ENCODE assay signal across 19 cellular contexts in the genomic region with DNA sequence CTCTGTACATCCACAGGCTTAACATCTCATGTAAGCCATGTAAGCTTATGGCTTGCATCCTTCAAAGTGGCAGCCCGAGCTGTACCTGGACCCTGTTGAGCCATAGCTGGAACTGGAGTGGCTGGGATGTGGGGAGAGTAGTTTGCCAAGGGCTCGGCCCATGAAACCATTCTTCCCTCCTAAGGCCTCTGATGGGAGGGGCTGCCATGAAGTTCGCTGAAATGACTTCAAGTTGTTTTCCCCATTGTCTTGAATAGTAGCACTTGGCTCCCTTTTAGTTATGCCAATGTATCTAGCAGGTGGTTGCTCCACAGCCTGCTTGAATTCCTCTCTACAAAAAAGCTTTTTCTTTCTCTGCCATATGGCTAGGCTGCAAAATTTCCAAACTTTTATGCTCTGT. TPM values are rescaled to one million over a fixed set of nuclear protein-coding genes. Genes with fewer than 3 reads are reported as not detected.
DNase-seq lines count a peak whose midpoint lies in the region; ATAC-seq and TF ChIP-seq lines count a peak whose summit lies in the region.
"Had no signal": no experiment of that assay in that cellular context is flagged by ENCODE, and none has a peak within 500 bp of the region (broad histone marks: within the 10 kb centered on the region; RNA-seq: fewer than 3 reads in every experiment).

No MANE protein-coding gene starts in this region.

- CTCF ChIA-PET in WTC11 (lab: Charles Lee): no interaction called here

- POLR2A ChIA-PET in WTC11 (lab: Charles Lee): no interaction called here

- H3K4me3 ChIP-seq in GM23338 (no peak overlapping the region), HUES48 (ENCODE audit: low read depth, low read length) (no peak overlapping the region; the same call in 1 of the 2 replicates)
- H3K4me3 ChIP-seq: BLaER1 had no signal

- H2AFZ ChIP-seq in GM23338: no peak overlapping the region

- ATAC-seq in GM23338: peak; percentile 53
- ATAC-seq in WTC11: peak; percentile 72
- no peak for ATAC-seq in GM21737 (IDR thresholded peaks at IDR 0.05; ENCODE audit: unreplicated experiment)
- ATAC-seq: CD8-positive, alpha-beta T cell had no signal

- H3K9ac ChIP-seq in HUES48 (ENCODE audit: low read depth, low read length): peak overlapping the region; percentile 28; the same call in 1 of the 2 replicates
- H3K9ac ChIP-seq: BLaER1 had no signal

- H3K79me2 ChIP-seq in GM23338 (replicated peaks; ENCODE audit: insufficient read depth): no peaks in the 10 kb centered on the region

- H3K27ac Mint-ChIP-seq in GM23338 (no peak overlapping the region), WTC11 (no peak overlapping the region)
- H3K27ac Mint-ChIP-seq: CD4-positive, CD25-positive, alpha-beta regulatory T cell; CD8-positive, alpha-beta T cell had no signal

- H3K4me1 Mint-ChIP-seq in GM23338: peaks cover 27% of the 10 kb centered on the region
- H3K4me1 Mint-ChIP-seq in WTC11: peaks cover 37% of the 10 kb centered on the region

- H3K4me3 Mint-ChIP-seq in GM23338 (no peak overlapping the region), WTC11 (no peak overlapping the region)
- H3K4me3 Mint-ChIP-seq: CD14-positive monocyte; CD8-positive, alpha-beta T cell had no signal

- H3K4me2 ChIP-seq in GM23338: no peak overlapping the region
- H3K4me2 ChIP-seq: BLaER1 had no signal

- H3K9me3 Mint-ChIP-seq in GM23338: peaks cover 7% of the 10 kb centered on the region
- H3K9me3 Mint-ChIP-seq in WTC11: peaks cover 25% of the 10 kb centered on the region

- H3K27me3 Mint-ChIP-seq in GM23338 (ENCODE audit: insufficient read depth, low read depth, poor library complexity) (peaks cover 2% of the 10 kb centered on the region), WTC11 (ENCODE audit: low read depth) (no peaks in the 10 kb centered on the region)

- H4K20me1 ChIP-seq in GM23338 (replicated peaks; ENCODE audit: insufficient read depth): no peaks in the 10 kb centered on the region
- H4K20me1 ChIP-seq: BLaER1 had no signal

- no peaks in the 10 kb centered on the region for H3F3A ChIP-seq in GM23338 (replicated peaks; ENCODE audit: low read depth)

- peaks cover 7% of the 10 kb centered on the region; the same call in 1 of the 2 replicates for H3K9me2 ChIP-seq in GM23338 (ENCODE audit: insufficient read depth)

- peaks cover 13% of the 10 kb centered on the region; the same call in 1 of the 2 replicates for H3K4me1 ChIP-seq in GM23338 (ENCODE audit: insufficient read depth)
- H3K4me1 ChIP-seq in HUES48 (ENCODE audit: control insufficient read depth, insufficient read depth, low read length): peaks cover 8% of the 10 kb centered on the region; the same call in 1 of the 2 replicates
- H3K4me1 ChIP-seq: BE2C had no signal

- H3K36me3 ChIP-seq in GM23338 (ENCODE audit: insufficient read depth): no peaks in the 10 kb centered on the region
- no peaks in the 10 kb centered on the region for H3K36me3 ChIP-seq in HUES48 (ENCODE audit: control insufficient read depth, insufficient read depth, low read length)
- H3K36me3 ChIP-seq: BE2C, BLaER1 had no signal

- TF ChIP-seq CTCF in GM23338 (conservative IDR thresholded peaks at IDR 0.05; ENCODE audit: low read depth in 2 of 2) (no peak), WTC11 (IDR thresholded peaks at IDR 0.05) (no peak)

- H3K27me3 ChIP-seq in GM23338 (ENCODE audit: insufficient read depth) (no peaks in the 10 kb centered on the region), HUES48 (ENCODE audit: control insufficient read depth, insufficient read depth, low read length) (no peaks in the 10 kb centered on the region)
- H3K27me3 ChIP-seq: BE2C, BLaER1 had no signal

- DNase-seq in GM23338 (ENCODE audit: low spot score) (peak; percentile 34), WTC11 (ENCODE audit: low spot score) (no peak), iPS-NIHi11 (ENCODE audit: low spot score) (no peak), RPMI8226 (no peak)
- DNase-seq in effector CD4-positive, alpha-beta T cell: no peak
- DNase-seq: 8988T; ACHN; BE2C; C1 segment of cervical spinal cord; Caco-2; Calu3; CD4-positive, CD25-positive, alpha-beta regulatory T cell; CD8-positive, alpha-beta T cell; DMS79 treated with DMSO at 0.1 percent for 48 hours; GF-D8 had no signal

- no peak overlapping the region for H3K27ac ChIP-seq in GM23338 (ENCODE audit: low read depth)
- no peak overlapping the region for H3K27ac ChIP-seq in HUES48 (ENCODE audit: low read depth, low read length)
- H3K27ac ChIP-seq: BLaER1 had no signal

- H3K36me3 Mint-ChIP-seq in GM23338 (ENCODE audit: low read depth) (peaks cover 5% of the 10 kb centered on the region; the same call in 2 of the 3 replicates), WTC11 (peaks cover 16% of the 10 kb centered on the region)
- H3K36me3 Mint-ChIP-seq: CD14-positive monocyte had no signal

- H3K9me3 ChIP-seq in HUES48 (ENCODE audit: control insufficient read depth, insufficient read depth, low read length): peaks cover 5% of the 10 kb centered on the region; the same call in 1 of the 2 replicates
- H3K9me3 ChIP-seq: BE2C, BLaER1 had no signal

TF ChIP-seq in GM23338, 12 proteins besides CTCF, POLR2A, EP300 and RAD21:
- no peak for TF ChIP-seq ZNF114 (CRISPR knock-in tag; IDR thresholded peaks at IDR 0.05)
- TF ChIP-seq ZNF331 (CRISPR knock-in tag; IDR thresholded peaks at IDR 0.05; ENCODE audit: low read depth): no peak
- TF ChIP-seq NANOG (IDR thresholded peaks at IDR 0.05; ENCODE audit: borderline replicate concordance): 0 out of 2 replicates have a peak, but pooled peaks have one; percentile 14

TF ChIP-seq in WTC11, 78 proteins besides CTCF, POLR2A, EP300 and RAD21:
- TF ChIP-seq ZNF396 (CRISPR knock-in tag; IDR thresholded peaks at IDR 0.05; ENCODE audit: borderline replicate concordance) (no peak), ATF1 (CRISPR knock-in tag; IDR thresholded peaks at IDR 0.05) (no peak), MAX (CRISPR knock-in tag; IDR thresholded peaks at IDR 0.05) (no peak), CREB1 (CRISPR knock-in tag; IDR thresholded peaks at IDR 0.05) (no peak), NFE2L1 (CRISPR knock-in tag; IDR thresholded peaks at IDR 0.05) (no peak), ZNF219 (CRISPR knock-in tag; IDR thresholded peaks at IDR 0.05; ENCODE audit: borderline replicate concordance) (no peak), ZNF416 (CRISPR knock-in tag; IDR thresholded peaks at IDR 0.05) (no peak), CREM (CRISPR knock-in tag; IDR thresholded peaks at IDR 0.05) (no peak), TEAD4 (CRISPR knock-in tag; IDR thresholded peaks at IDR 0.05) (no peak), SP1 (CRISPR knock-in tag; conservative IDR thresholded peaks at IDR 0.05) (no peak), EMX1 (CRISPR knock-in tag; IDR thresholded peaks at IDR 0.05) (no peak), TP53 (CRISPR knock-in tag; IDR thresholded peaks at IDR 0.05) (no peak), JAZF1 (CRISPR knock-in tag; IDR thresholded peaks at IDR 0.05) (no peak), ZNF671 (CRISPR knock-in tag; IDR thresholded peaks at IDR 0.05) (no peak), SMAD4 (CRISPR knock-in tag; IDR thresholded peaks at IDR 0.05) (no peak), PRDM15 (CRISPR knock-in tag; IDR thresholded peaks at IDR 0.05) (no peak)

RNA-seq across cellular contexts. Expression of gene CHORDC1, which starts 5.2 kb away (rescaled TPM):
- total RNA-seq in GM23338 (2014; rRNA removed; shearing (Covaris generic)): 109 and 133 TPM in 2 replicates
- 187 and 192 TPM in 2 replicates for polyA plus RNA-seq in GM23338 (2016; fragmentation: Nextera tagmentation; extraction: Ambion mirVana)
- 71.8 to 83.4 TPM (median 74.0 TPM) in 3 replicates for total RNA-seq in WTC11 (2021)
